In genomic region chr11:29623144-29623722, GRCh38 we compare ENCODE assay signal across 17 cellular contexts.
"Had no signal": no experiment of that assay in that cellular context is flagged by ENCODE, and none has a peak within 500 bp of the region (broad histone marks: within the 10 kb centered on the region; RNA-seq: fewer than 3 reads in every experiment).

No MANE protein-coding gene starts in this region.

- H3K4me1 Mint-ChIP-seq: activated naive CD4-positive, alpha-beta T cell treated with anti-CD3 and anti-CD28 coated beads, Interleukin-2, amount 10 ng/mL, durations not matched to agents 7 days and 5 days; naive thymus-derived CD8-positive, alpha-beta T cell; stimulated activated effector memory CD8-positive, alpha-beta T cell treated with anti-CD3 and anti-CD28 coated beads, Interleukin-12 subunit alpha, Interleukin-12 subunit beta, amount 100 ng/mL, for 72 hours had no signal

- H3K27ac ChIP-seq: gastroesophageal sphincter, heart right ventricle, psoas muscle, SK-N-MC, thoracic aorta had no signal

- H3K36me3 ChIP-seq: gastroesophageal sphincter, heart right ventricle, thoracic aorta had no signal

- H3K27me3 Mint-ChIP-seq: activated naive CD4-positive, alpha-beta T cell treated with anti-CD3 and anti-CD28 coated beads, Interleukin-2, amount 10 ng/mL, durations not matched to agents 7 days and 5 days; naive thymus-derived CD8-positive, alpha-beta T cell had no signal

- H3K36me3 Mint-ChIP-seq: activated naive CD4-positive, alpha-beta T cell treated with anti-CD3 and anti-CD28 coated beads, Interleukin-2, amount 10 ng/mL, durations not matched to agents 7 days and 5 days; stimulated activated effector memory CD8-positive, alpha-beta T cell treated with anti-CD3 and anti-CD28 coated beads, Interleukin-12 subunit alpha, Interleukin-12 subunit beta, amount 100 ng/mL, for 72 hours had no signal

- H3K27ac Mint-ChIP-seq: activated naive CD4-positive, alpha-beta T cell treated with anti-CD3 and anti-CD28 coated beads, Interleukin-2, amount 10 ng/mL, durations not matched to agents 7 days and 5 days; naive thymus-derived CD8-positive, alpha-beta T cell; stimulated activated effector memory CD8-positive, alpha-beta T cell treated with anti-CD3 and anti-CD28 coated beads, Interleukin-12 subunit alpha, Interleukin-12 subunit beta, amount 100 ng/mL, for 72 hours had no signal

- H3K4me3 ChIP-seq: gastroesophageal sphincter, heart right ventricle, lung, psoas muscle, SK-N-MC, thoracic aorta had no signal

- H3K27me3 ChIP-seq: heart right ventricle had no signal

- DNase-seq: activated CD4-positive, alpha-beta T cell treated with anti-CD3 and anti-CD28 coated beads, Interleukin-2, amount 50 U/mL, for 48 hours; activated CD4-positive, CD25-positive, alpha-beta regulatory T cell treated with anti-CD3 and anti-CD28 coated beads, Interleukin-2, amount 50 U/mL, for 72 hours; activated naive CD4-positive, alpha-beta T cell treated with anti-CD3 and anti-CD28 coated beads, Interleukin-2, amount 10 ng/mL, durations not matched to agents 7 days and 5 days; activated T-cell treated with anti-CD3 and anti-CD28 coated beads, Interleukin-2, amount 50 U/mL, for 1 hour; dermis blood vessel endothelial cell; erythroblast; heart right ventricle; left colon; naive thymus-derived CD8-positive, alpha-beta T cell; nucleus accumbens; psoas muscle; stimulated activated CD4-positive, alpha-beta T cell treated with anti-CD3 and anti-CD28 coated beads, Interleukin-12 subunit alpha, Interleukin-12 subunit beta, amount 100 ng/mL, for 4 hours had no signal

- ATAC-seq: gastroesophageal sphincter; heart right ventricle; left colon; naive thymus-derived CD8-positive, alpha-beta T cell; psoas muscle; stimulated activated effector memory CD8-positive, alpha-beta T cell treated with anti-CD3 and anti-CD28 coated beads, Interleukin-12 subunit alpha, Interleukin-12 subunit beta, amount 100 ng/mL, for 72 hours had no signal

- H3K9me3 Mint-ChIP-seq: activated naive CD4-positive, alpha-beta T cell treated with anti-CD3 and anti-CD28 coated beads, Interleukin-2, amount 10 ng/mL, durations not matched to agents 7 days and 5 days had no signal

- H3K4me3 Mint-ChIP-seq: activated naive CD4-positive, alpha-beta T cell treated with anti-CD3 and anti-CD28 coated beads, Interleukin-2, amount 10 ng/mL, durations not matched to agents 7 days and 5 days; naive thymus-derived CD8-positive, alpha-beta T cell; stimulated activated effector memory CD8-positive, alpha-beta T cell treated with anti-CD3 and anti-CD28 coated beads, Interleukin-12 subunit alpha, Interleukin-12 subunit beta, amount 100 ng/mL, for 72 hours had no signal

- H3K4me1 ChIP-seq: gastroesophageal sphincter, heart right ventricle, psoas muscle had no signal
